In the genomic region with DNA sequence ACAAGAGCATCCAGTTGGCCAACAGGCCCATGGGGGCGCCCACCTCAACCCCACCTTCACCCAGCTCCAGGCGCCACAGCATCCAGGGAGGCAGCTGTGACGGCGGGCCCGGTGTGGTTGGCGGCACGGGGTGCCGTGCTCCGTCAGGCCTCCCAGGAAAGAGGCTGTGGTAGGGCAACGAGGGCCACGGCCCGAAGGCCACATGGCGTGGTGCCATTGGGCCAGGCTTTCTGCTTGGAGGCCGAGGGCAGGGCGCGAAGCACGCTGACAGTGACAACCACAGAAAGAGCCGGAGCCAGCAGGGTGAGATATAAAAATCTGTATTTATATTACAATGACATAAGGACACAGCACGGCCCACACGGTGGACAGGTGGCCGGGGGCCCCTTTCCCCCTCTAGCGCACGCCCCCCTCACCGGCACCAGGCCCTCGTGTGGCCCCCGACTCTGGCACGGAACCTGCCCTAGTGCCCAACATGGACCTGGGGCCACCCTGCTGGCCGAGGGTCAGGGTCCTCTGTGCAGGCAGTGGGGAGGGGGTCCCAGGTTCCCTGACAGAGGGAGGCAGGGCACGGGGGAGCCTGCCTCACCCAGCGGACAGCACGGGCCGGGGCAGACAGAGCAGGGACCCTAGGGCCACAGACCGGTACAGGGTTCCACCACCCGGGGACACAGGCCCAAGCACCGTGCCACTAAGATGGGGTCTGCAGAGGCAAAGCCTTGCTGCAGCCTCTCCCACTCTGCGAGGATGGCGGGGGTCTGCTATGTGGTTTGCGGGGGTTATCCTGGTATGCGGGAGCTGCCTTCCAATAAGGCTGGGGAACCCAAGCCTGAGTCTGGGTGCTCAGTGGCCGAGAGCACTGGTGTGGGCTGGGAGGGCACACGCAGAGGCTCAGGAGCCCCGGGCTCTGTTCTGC, we compare ENCODE assay signal across 12 cellular contexts. TPM values are rescaled to one million over a fixed set of nuclear protein-coding genes. Genes with fewer than 3 reads are reported as not detected.
DNase-seq lines count a peak whose midpoint lies in the region; ATAC-seq, FAIRE-seq and TF ChIP-seq lines count a peak whose summit lies in the region.
"Had no signal": no experiment of that assay in that cellular context is flagged by ENCODE, and none has a peak within 500 bp of the region (broad histone marks: within the 10 kb centered on the region; RNA-seq: fewer than 3 reads in every experiment).

No MANE protein-coding gene starts in this region.

- H3K27ac ChIP-seq in HepG2 (ENCODE audit: extremely low read length, insufficient read depth, low read length): no peak overlapping the region
- no peak overlapping the region for H3K27ac ChIP-seq in aorta (ENCODE audit: low read depth in 1 of 2, low read length in 2 of 2)

- H3K4me3 ChIP-seq in HepG2 (replicated peaks in 1 of 3; ENCODE audit: insufficient read depth in 1 of 3, low read depth in 2 of 3, low read length in 3 of 3): no peak overlapping the region
- H3K4me3 ChIP-seq in aorta (ENCODE audit: low read length in 2 of 2): no peak overlapping the region

- no peaks in the 10 kb centered on the region for H3K79me2 ChIP-seq in HepG2 (ENCODE audit: insufficient read depth, low read length)

- no peak for ATAC-seq in Right ventricle myocardium inferior
- peak; percentile 8; the same call in 2 of the 3 replicates for ATAC-seq in HepG2
- no peak for ATAC-seq in aorta (ENCODE audit: low FRiP score)
- no peak for ATAC-seq in GM21390 (IDR thresholded peaks at IDR 0.05; ENCODE audit: unreplicated experiment)
- ATAC-seq in GM18498 (IDR thresholded peaks at IDR 0.05; ENCODE audit: unreplicated experiment): no peak
- ATAC-seq in HG03520 (IDR thresholded peaks at IDR 0.05; ENCODE audit: unreplicated experiment): no peak
- ATAC-seq: Panc1 had no signal

- H3K4me2 ChIP-seq in HepG2 (ENCODE audit: low read depth, low read length): no peak overlapping the region

- FAIRE-seq in HepG2 (lab: Jason Lieb, UNC): no peak
- FAIRE-seq: astrocyte had no signal

- in situ Hi-C loops in HepG2 (cut with HindIII; ENCODE audit: extremely low pct_ligation_motif_present, low pct_unique_long_range_greater_than_20kb): no loop called here

- H3K4me1 ChIP-seq in HepG2 (ENCODE audit: insufficient read depth, low read length): peaks cover 34% of the 10 kb centered on the region
- H3K4me1 ChIP-seq in aorta (ENCODE audit: control insufficient read depth in 1 of 2, insufficient read depth in 2 of 2, low read length in 2 of 2): no peaks in the 10 kb centered on the region

- no peak for TF ChIP-seq POLR2A in HepG2 (IDR thresholded peaks at IDR 0.05; ENCODE audit: insufficient read depth in 1 of 2, low read depth in 2 of 2, low read length in 2 of 2)

- H3K27me3 ChIP-seq in HepG2 (ENCODE audit: control insufficient read depth in 1 of 2, insufficient read depth in 2 of 2, low read length in 2 of 2) (no peaks in the 10 kb centered on the region), aorta (ENCODE audit: control insufficient read depth in 1 of 2, insufficient read depth in 2 of 2, low read length in 1 of 2) (no peaks in the 10 kb centered on the region)

- POLR2A ChIA-PET in activated CD4-positive, alpha-beta memory T cell treated with anti-CD3 and anti-CD28 coated beads for 36 hours (lab: Charles Lee): no interaction called here
- POLR2A ChIA-PET in HepG2 (lab: Yijun Ruan, JAX): no interaction called here

- H3K36me3 Mint-ChIP-seq in activated CD4-positive, alpha-beta memory T cell treated with anti-CD3 and anti-CD28 coated beads for 36 hours: no peaks in the 10 kb centered on the region

- TF ChIP-seq RAD21 in HepG2 (CRISPR knock-in tag; IDR thresholded peaks at IDR 0.05): no peak

- H3K27ac Mint-ChIP-seq in activated CD4-positive, alpha-beta memory T cell treated with anti-CD3 and anti-CD28 coated beads for 36 hours: no peak overlapping the region

- no peaks in the 10 kb centered on the region for H3K27me3 Mint-ChIP-seq in activated CD4-positive, alpha-beta memory T cell treated with anti-CD3 and anti-CD28 coated beads for 36 hours

- peaks cover 15% of the 10 kb centered on the region for H3K4me1 Mint-ChIP-seq in activated CD4-positive, alpha-beta memory T cell treated with anti-CD3 and anti-CD28 coated beads for 36 hours (ENCODE audit: low read depth)

- H3K9me3 Mint-ChIP-seq in activated CD4-positive, alpha-beta memory T cell treated with anti-CD3 and anti-CD28 coated beads for 36 hours: no peaks in the 10 kb centered on the region

- H3K9me3 ChIP-seq in HepG2 (ENCODE audit: low read length): no peaks in the 10 kb centered on the region
- no peaks in the 10 kb centered on the region for H3K9me3 ChIP-seq in aorta (ENCODE audit: control insufficient read depth, low read length)

- no TSS peak for BruUV-seq in HepG2 (replicated peaks; lab: Mats Ljungman, UMichigan)

- WGBS in HepG2 (ENCODE audit: low lambda C conversion rate): 91% methylated on average over 30 of the region's 42 CpGs
- 87 to 90% methylated on average over 40 to 42 of the region's 42 CpGs for WGBS in aorta, 2 donors

- CTCF ChIA-PET in activated CD4-positive, alpha-beta memory T cell treated with anti-CD3 and anti-CD28 coated beads for 36 hours (lab: Charles Lee): interaction anchor here (0.6 to 1.8 kb wide), 2 partner anchors 28 to 35 kb away, joined by 3 to 5 read pairs; no protein-coding TSS in a partner anchor
- CTCF ChIA-PET in HepG2 (lab: Yijun Ruan, JAX; ENCODE audit: low intra/inter-chr PET ratio, low total read pairs): no interaction called here

- DNase-seq in Right ventricle myocardium inferior (ENCODE audit: missing footprints) (peak; percentile 59), cardiac septum (ENCODE audit: low spot score) (no peak), HepG2 (ENCODE audit: low spot score) (no peak), aorta (peak; percentile 43 to 70)
- DNase-seq in activated CD4-positive, alpha-beta memory T cell treated with anti-CD3 and anti-CD28 coated beads for 36 hours: peak; percentile 6
- DNase-seq: effector CD8-positive, alpha-beta T cell; NCI-H345 had no signal

- no peak overlapping the region for H2AFZ ChIP-seq in HepG2 (ENCODE audit: low read length)

- intact Hi-C loops in Right ventricle myocardium inferior (cut with DNase I) (no loop called here), cardiac septum (cut with DNase I) (no loop called here), HepG2 (cut with micrococcal nuclease; ENCODE audit: unreplicated experiment) (loop anchor here (10.0 kb wide), 1 partner anchor 217 kb away; the partner anchor contains the start of gene RNF4), aorta (cut with DNase I) (loop anchor here in 1 of 2 donors (10.0 kb wide), 1 partner anchor 287 kb away; the partner anchor contains the start of gene FAM193A)
- intact Hi-C loops in activated CD4-positive, alpha-beta memory T cell treated with anti-CD3 and anti-CD28 coated beads for 36 hours (cut with micrococcal nuclease): loop anchor here (10.0 kb wide), 2 partner anchors 287 to 687 kb away; partner anchors contain the start of gene FAM193A

- TF ChIP-seq CTCF in HepG2 (CRISPR knock-in tag; IDR thresholded peaks at IDR 0.05): no peak

- H3K36me3 ChIP-seq in HepG2 (replicated peaks in 1 of 2; ENCODE audit: control insufficient read depth in 1 of 2, insufficient read depth in 2 of 2, low read length in 2 of 2) (peaks cover 0 to 4% of the 10 kb centered on the region in 2 experiments; a peak in 2 of 5 replicates), aorta (ENCODE audit: control insufficient read depth in 1 of 2, insufficient read depth in 2 of 2, low read length in 1 of 2) (peaks cover 0 to 11% of the 10 kb centered on the region in 2 donors)

- no peak overlapping the region for H3K4me3 Mint-ChIP-seq in activated CD4-positive, alpha-beta memory T cell treated with anti-CD3 and anti-CD28 coated beads for 36 hours

- TF ChIP-seq EP300 in HepG2 (IDR thresholded peaks at IDR 0.05; ENCODE audit: low read depth in 2 of 2, low read length in 2 of 2) (no peak), HepG2 (CRISPR knock-in tag; IDR thresholded peaks at IDR 0.05; ENCODE audit: borderline replicate concordance) (no peak)

- no peak overlapping the region for H3K9ac ChIP-seq in HepG2 (ENCODE audit: insufficient read depth, low read depth, low read length)

- no peaks in the 10 kb centered on the region for H4K20me1 ChIP-seq in HepG2 (ENCODE audit: insufficient read depth, low read length)

RNA-seq across cellular contexts. Expression of gene HAUS3, which starts 5.5 kb away (rescaled TPM):
- total RNA-seq in Right ventricle myocardium inferior (7.7 TPM), cardiac septum (5.6 TPM), HepG2 (2016; rRNA removed; fragmentation: Illumina TruSeq; extraction: Trizol) (12.6 and 16.3 TPM in 2 replicates), aorta (10 to 100 TPM; 11.1 to 16.2 TPM)
- 10 to 100 TPM; 20.2 to 20.3 TPM for total RNA-seq in activated CD4-positive, alpha-beta memory T cell treated with anti-CD3 and anti-CD28 coated beads for 36 hours
- total RNA-seq in HepG2 (2016; cell fraction: cytosol; rRNA removed; fragmentation: Illumina TruSeq; extraction: Trizol; ENCODE audit: low read depth): 0.71 TPM in 2 replicates
- 12.9 and 15.5 TPM in 2 replicates for total RNA-seq in HepG2 (2016; cell fraction: insoluble cytoplasmic fraction; rRNA removed; fragmentation: Illumina TruSeq; extraction: Trizol)
- total RNA-seq in HepG2 (2016; cell fraction: membrane; rRNA removed; fragmentation: Illumina TruSeq; extraction: Trizol): 3.8 and 4.0 TPM in 2 replicates
- 10.8 and 13.7 TPM in 2 replicates for total RNA-seq in HepG2 (2016; cell fraction: nucleus; rRNA removed; fragmentation: Illumina TruSeq; extraction: Trizol)
- polyA plus RNA-seq in HepG2 (2011; rRNA removed) (3.3 and 3.9 TPM in 2 replicates), aorta (1 to 10 TPM; 3.8 to 9.2 TPM)
- 1.8 and 1.9 TPM in 2 replicates for polyA plus RNA-seq in HepG2 (2011; cell fraction: cytosol; rRNA removed)
- polyA plus RNA-seq in HepG2 (2011; cell fraction: nucleus; rRNA removed): 4.8 and 5.1 TPM in 2 replicates
- polyA plus RNA-seq in HepG2 (2012): 5.4 and 6.4 TPM in 2 replicates
- polyA plus RNA-seq in HepG2 (2016; cell fraction: cytosol; fragmentation: Illumina TruSeq; extraction: Trizol; ENCODE audit: low read depth): 0.45 and 0.70 TPM in 2 replicates
- polyA plus RNA-seq in HepG2 (2016; cell fraction: insoluble cytoplasmic fraction; fragmentation: Illumina TruSeq; extraction: Trizol; ENCODE audit: low read depth): 12.2 and 12.5 TPM in 2 replicates
- 1.8 TPM in 2 replicates for polyA plus RNA-seq in HepG2 (2016; cell fraction: membrane; fragmentation: Illumina TruSeq; extraction: Trizol; ENCODE audit: low read depth)
- polyA plus RNA-seq in HepG2 (2016; cell fraction: nucleus; fragmentation: Illumina TruSeq; extraction: Trizol; ENCODE audit: insufficient read depth, low read depth): 26.7 and 27.4 TPM in 2 replicates
- polyA minus RNA-seq in HepG2 (2011; rRNA and poly(A)+ RNA removed; ENCODE audit: low replicate concordance): 1.8 and 2.1 TPM in 2 replicates
- polyA minus RNA-seq in HepG2 (2011; cell fraction: cytosol; rRNA and poly(A)+ RNA removed): 2.2 and 3.3 TPM in 2 replicates
- 5.8 and 6.0 TPM in 2 replicates for polyA minus RNA-seq in HepG2 (2011; cell fraction: nucleus; rRNA and poly(A)+ RNA removed)

RNA-seq across cellular contexts. Expression of gene POLN, which starts 5.5 kb away (rescaled TPM):
- total RNA-seq in Right ventricle myocardium inferior: 2.0 TPM
- 2.3 TPM for total RNA-seq in cardiac septum
- 1 to 10 TPM; 2.7 to 4.0 TPM for total RNA-seq in activated CD4-positive, alpha-beta memory T cell treated with anti-CD3 and anti-CD28 coated beads for 36 hours
- total RNA-seq in HepG2 (2016; rRNA removed; fragmentation: Illumina TruSeq; extraction: Trizol): 0.60 and 0.93 TPM in 2 replicates
- 2.3 and 2.5 TPM in 2 replicates for total RNA-seq in HepG2 (2016; cell fraction: cytosol; rRNA removed; fragmentation: Illumina TruSeq; extraction: Trizol; ENCODE audit: low read depth)
- total RNA-seq in HepG2 (2016; cell fraction: insoluble cytoplasmic fraction; rRNA removed; fragmentation: Illumina TruSeq; extraction: Trizol): 0.68 and 1.1 TPM in 2 replicates
- total RNA-seq in HepG2 (2016; cell fraction: membrane; rRNA removed; fragmentation: Illumina TruSeq; extraction: Trizol): 1.6 and 1.9 TPM in 2 replicates
- 1.1 and 1.5 TPM in 2 replicates for total RNA-seq in HepG2 (2016; cell fraction: nucleus; rRNA removed; fragmentation: Illumina TruSeq; extraction: Trizol)
- 1.2 and 1.5 TPM in 2 replicates for polyA plus RNA-seq in HepG2 (2011; rRNA removed)
- polyA plus RNA-seq in HepG2 (2011; cell fraction: cytosol; rRNA removed): 0.81 and 3.7 TPM in 2 replicates
- polyA plus RNA-seq in HepG2 (2011; cell fraction: nucleus; rRNA removed): 2.7 and 3.7 TPM in 2 replicates
- polyA plus RNA-seq in HepG2 (2012): 0.39 and 0.48 TPM in 2 replicates
- 1.0 and 1.4 TPM in 2 replicates for polyA plus RNA-seq in HepG2 (2016; cell fraction: cytosol; fragmentation: Illumina TruSeq; extraction: Trizol; ENCODE audit: low read depth)
- 0.57 and 1.2 TPM in 2 replicates for polyA plus RNA-seq in HepG2 (2016; cell fraction: insoluble cytoplasmic fraction; fragmentation: Illumina TruSeq; extraction: Trizol; ENCODE audit: low read depth)
- 0.90 and 1.4 TPM in 2 replicates for polyA plus RNA-seq in HepG2 (2016; cell fraction: membrane; fragmentation: Illumina TruSeq; extraction: Trizol; ENCODE audit: low read depth)
- polyA plus RNA-seq in HepG2 (2016; cell fraction: nucleus; fragmentation: Illumina TruSeq; extraction: Trizol; ENCODE audit: insufficient read depth, low read depth): 0.88 and 2.2 TPM in 2 replicates
- 0.44 and 0.96 TPM in 2 replicates for polyA minus RNA-seq in HepG2 (2011; rRNA and poly(A)+ RNA removed; ENCODE audit: low replicate concordance)
- polyA minus RNA-seq in HepG2 (2011; cell fraction: cytosol; rRNA and poly(A)+ RNA removed): 1.2 and 1.3 TPM in 2 replicates
- polyA minus RNA-seq in HepG2 (2011; cell fraction: nucleus; rRNA and poly(A)+ RNA removed): 0.75 and 1.2 TPM in 2 replicates
- 1 to 10 TPM; 3.2 to 6.6 TPM for total RNA-seq in aorta
- 1 to 10 TPM in 1 of 2 donors, not detected in 1; 7.0 TPM for polyA plus RNA-seq in aorta

RNA-seq across cellular contexts. Expression of gene MXD4, which starts 14.5 kb away (rescaled TPM):
- total RNA-seq in Right ventricle myocardium inferior (36.0 TPM), cardiac septum (37.9 TPM), HepG2 (2016; rRNA removed; fragmentation: Illumina TruSeq; extraction: Trizol) (19.6 and 31.3 TPM in 2 replicates), aorta (10 to 100 TPM; 45.7 to 75.4 TPM)
- 1 to 10 TPM; 3.6 to 4.9 TPM for total RNA-seq in activated CD4-positive, alpha-beta memory T cell treated with anti-CD3 and anti-CD28 coated beads for 36 hours
- 36.9 and 47.9 TPM in 2 replicates for total RNA-seq in HepG2 (2016; cell fraction: cytosol; rRNA removed; fragmentation: Illumina TruSeq; extraction: Trizol; ENCODE audit: low read depth)
- total RNA-seq in HepG2 (2016; cell fraction: insoluble cytoplasmic fraction; rRNA removed; fragmentation: Illumina TruSeq; extraction: Trizol): 17.4 and 29.0 TPM in 2 replicates
- total RNA-seq in HepG2 (2016; cell fraction: membrane; rRNA removed; fragmentation: Illumina TruSeq; extraction: Trizol): 44.7 and 51.6 TPM in 2 replicates
- 17.8 and 19.3 TPM in 2 replicates for total RNA-seq in HepG2 (2016; cell fraction: nucleus; rRNA removed; fragmentation: Illumina TruSeq; extraction: Trizol)
- polyA plus RNA-seq in HepG2 (2011; rRNA removed) (29.0 and 35.5 TPM in 2 replicates), aorta (10 to 100 TPM; 36.9 to 75.1 TPM)
- 18.8 and 32.8 TPM in 2 replicates for polyA plus RNA-seq in HepG2 (2011; cell fraction: cytosol; rRNA removed)
- polyA plus RNA-seq in HepG2 (2011; cell fraction: nucleus; rRNA removed): 55.8 and 75.6 TPM in 2 replicates
- polyA plus RNA-seq in HepG2 (2012): 13.3 and 19.0 TPM in 2 replicates
- 75.4 and 78.8 TPM in 2 replicates for polyA plus RNA-seq in HepG2 (2016; cell fraction: cytosol; fragmentation: Illumina TruSeq; extraction: Trizol; ENCODE audit: low read depth)
- polyA plus RNA-seq in HepG2 (2016; cell fraction: insoluble cytoplasmic fraction; fragmentation: Illumina TruSeq; extraction: Trizol; ENCODE audit: low read depth): 24.7 and 25.4 TPM in 2 replicates
- polyA plus RNA-seq in HepG2 (2016; cell fraction: membrane; fragmentation: Illumina TruSeq; extraction: Trizol; ENCODE audit: low read depth): 58.0 and 61.9 TPM in 2 replicates
- polyA plus RNA-seq in HepG2 (2016; cell fraction: nucleus; fragmentation: Illumina TruSeq; extraction: Trizol; ENCODE audit: insufficient read depth, low read depth): 40.4 and 42.9 TPM in 2 replicates
- polyA minus RNA-seq in HepG2 (2011; rRNA and poly(A)+ RNA removed; ENCODE audit: low replicate concordance): 56.0 and 71.8 TPM in 2 replicates
- polyA minus RNA-seq in HepG2 (2011; cell fraction: cytosol; rRNA and poly(A)+ RNA removed): 16.4 and 18.3 TPM in 2 replicates
- 38.0 and 41.2 TPM in 2 replicates for polyA minus RNA-seq in HepG2 (2011; cell fraction: nucleus; rRNA and poly(A)+ RNA removed)

Comparison
In these comparisons a context has a peak if more than half of its experiments do, and no peak if none do; other contexts are left out.
1. DNase-seq: peak in Right ventricle myocardium inferior (single experiment), activated CD4-positive, alpha-beta memory T cell treated with anti-CD3 and anti-CD28 coated beads for 36 hours (single experiment) and aorta (2 of 2); none in cardiac septum (single experiment) and HepG2 (single experiment).
2. intact Hi-C loops: an anchor here in activated CD4-positive, alpha-beta memory T cell treated with anti-CD3 and anti-CD28 coated beads for 36 hours (10.0 kb wide) and HepG2 (10.0 kb wide); none called in Right ventricle myocardium inferior and cardiac septum.